ENCODE assay signal across 9 cellular contexts in the genomic region with DNA sequence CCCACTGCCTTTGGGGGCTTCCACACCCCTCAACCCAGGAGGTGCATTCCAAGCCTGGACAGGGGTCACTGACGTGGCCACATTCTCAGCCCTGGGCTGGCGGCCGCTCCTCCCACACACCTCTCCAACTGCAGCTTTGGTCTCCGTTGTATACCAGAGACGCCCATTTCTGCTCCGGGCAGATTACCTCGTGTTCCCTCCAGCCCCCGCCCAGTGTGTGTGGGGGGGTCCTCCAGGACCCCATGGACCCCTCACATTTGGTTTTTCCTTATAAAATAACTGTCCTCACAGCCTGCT. TPM values are rescaled to one million over a fixed set of nuclear protein-coding genes. Genes with fewer than 3 reads are reported as not detected.
A peak's percentile ranks its signal among the peaks of the same experiment; 100 is the strongest.
DNase-seq lines count a peak whose midpoint lies in the region; ATAC-seq and TF ChIP-seq lines count a peak whose summit lies in the region.
"Had no signal": no experiment of that assay in that cellular context is flagged by ENCODE, and none has a peak within 500 bp of the region (broad histone marks: within the 10 kb centered on the region; RNA-seq: fewer than 3 reads in every experiment).

No MANE protein-coding gene starts in this region.

- CTCF ChIA-PET in activated CD4-positive, alpha-beta memory T cell treated with anti-CD3 and anti-CD28 coated beads, Interleukin-2, amount 10 ng/mL, durations not matched to agents 7 days and 5 days (lab: Charles Lee): no interaction called here

- H3K4me3 ChIP-seq in left ventricle myocardium inferior (peak overlapping the region; percentile 64), kidney epithelial cell (ENCODE audit: low read depth, low read length) (peak overlapping the region; percentile 83), upper lobe of left lung (peak overlapping the region in 3 of 4 donors; percentile 49 to 66 (median 59))

- POLR2A ChIA-PET in activated CD4-positive, alpha-beta memory T cell treated with anti-CD3 and anti-CD28 coated beads, Interleukin-2, amount 10 ng/mL, durations not matched to agents 7 days and 5 days (lab: Charles Lee): interaction anchor here (1.2 kb wide), 1 partner anchor 54 kb away, joined by 3 read pairs; the partner anchor contains the start of gene ISG15

- no peaks in the 10 kb centered on the region for H3K36me3 Mint-ChIP-seq in activated CD4-positive, alpha-beta memory T cell treated with anti-CD3 and anti-CD28 coated beads, Interleukin-2, amount 10 ng/mL, durations not matched to agents 7 days and 5 days (ENCODE audit: low read depth)

- intact Hi-C loops in left ventricle myocardium inferior (cut with micrococcal nuclease) (loop anchor here (10.0 kb wide), 1 partner anchor 83 kb away; the partner anchor contains the start of gene PERM1), left cardiac atrium (cut with DNase I) (no loop called here)

- peaks cover 34% of the 10 kb centered on the region for H3K4me1 Mint-ChIP-seq in activated CD4-positive, alpha-beta memory T cell treated with anti-CD3 and anti-CD28 coated beads, Interleukin-2, amount 10 ng/mL, durations not matched to agents 7 days and 5 days

- no peak for TF ChIP-seq POLR2A in upper lobe of left lung (IDR thresholded peaks at IDR 0.05)

- peaks cover 2% of the 10 kb centered on the region for H3K27me3 Mint-ChIP-seq in activated CD4-positive, alpha-beta memory T cell treated with anti-CD3 and anti-CD28 coated beads, Interleukin-2, amount 10 ng/mL, durations not matched to agents 7 days and 5 days

- TF ChIP-seq EP300 in upper lobe of left lung (IDR thresholded peaks at IDR 0.05): no peak

- H3K4me3 Mint-ChIP-seq in activated CD4-positive, alpha-beta memory T cell treated with anti-CD3 and anti-CD28 coated beads, Interleukin-2, amount 10 ng/mL, durations not matched to agents 7 days and 5 days: peak overlapping the region; percentile 81

- peaks cover 94% of the 10 kb centered on the region for H3K27me3 ChIP-seq in left ventricle myocardium inferior (ENCODE audit: low read depth)
- no peaks in the 10 kb centered on the region for H3K27me3 ChIP-seq in kidney epithelial cell (ENCODE audit: control insufficient read depth, insufficient read depth, low read length)
- peaks cover 0 to 34% (median 6%) of the 10 kb centered on the region in 4 donors for H3K27me3 ChIP-seq in upper lobe of left lung

- ATAC-seq in left cardiac atrium (no peak), upper lobe of left lung (ENCODE audit: low FRiP score in 2 of 2) (no peak), HG02763 (IDR thresholded peaks at IDR 0.05; ENCODE audit: unreplicated experiment) (no peak)

- DNase-seq in left ventricle myocardium inferior (no peak), left cardiac atrium (no peak), kidney epithelial cell (ENCODE audit: low read depth) (no peak), upper lobe of left lung (no peak), GM19238 (ENCODE audit: insufficient read length, low spot score) (no peak), NCI-H446 (lab: John Stamatoyannopoulos, UW) (no peak)
- no peak for DNase-seq in activated CD4-positive, alpha-beta memory T cell treated with anti-CD3 and anti-CD28 coated beads, Interleukin-2, amount 10 ng/mL, durations not matched to agents 7 days and 5 days
- DNase-seq: T1000 had no signal

- H3K27ac Mint-ChIP-seq in activated CD4-positive, alpha-beta memory T cell treated with anti-CD3 and anti-CD28 coated beads, Interleukin-2, amount 10 ng/mL, durations not matched to agents 7 days and 5 days: no peak overlapping the region

- H3K27ac ChIP-seq in left ventricle myocardium inferior (replicated peaks): no peak overlapping the region
- peak overlapping the region; percentile 12 to 80 (median 56) for H3K27ac ChIP-seq in upper lobe of left lung

- H3K36me3 ChIP-seq in left ventricle myocardium inferior (no peaks in the 10 kb centered on the region), kidney epithelial cell (ENCODE audit: control insufficient read depth, insufficient read depth, low read length) (no peaks in the 10 kb centered on the region), upper lobe of left lung (no peaks in the 10 kb centered on the region)

- H3K4me1 ChIP-seq in left ventricle myocardium inferior: peaks cover 26% of the 10 kb centered on the region
- H3K4me1 ChIP-seq in upper lobe of left lung: peaks cover 18 to 37% (median 28%) of the 10 kb centered on the region in 4 donors

- TF ChIP-seq CTCF in left ventricle myocardium inferior (IDR thresholded peaks at IDR 0.05; ENCODE audit: borderline replicate concordance): no peak
- TF ChIP-seq CTCF in kidney epithelial cell (IDR thresholded peaks at IDR 0.05; ENCODE audit: insufficient read depth, low read length, poor library complexity, severe bottlenecking): no peak
- no peak for TF ChIP-seq CTCF in upper lobe of left lung (IDR thresholded peaks at IDR 0.05)

- 41 to 56% methylated on average over 7 to 8 of the region's 8 CpGs for WGBS in upper lobe of left lung, 2 donors

- H3K9me3 ChIP-seq in left ventricle myocardium inferior (replicated peaks): no peaks in the 10 kb centered on the region
- H3K9me3 ChIP-seq in upper lobe of left lung: no peaks in the 10 kb centered on the region

- no peaks in the 10 kb centered on the region for H3K9me3 Mint-ChIP-seq in activated CD4-positive, alpha-beta memory T cell treated with anti-CD3 and anti-CD28 coated beads, Interleukin-2, amount 10 ng/mL, durations not matched to agents 7 days and 5 days

RNA-seq across cellular contexts. Expression of gene RNF223, which starts 6.1 kb away (rescaled TPM):
- total RNA-seq in left ventricle myocardium inferior (not detected), left cardiac atrium (not detected), kidney epithelial cell (5.4 and 7.5 TPM in 2 replicates), upper lobe of left lung (1 to 10 TPM; 1.0 to 2.4 (median 1.8) TPM)
- total RNA-seq in activated CD4-positive, alpha-beta memory T cell treated with anti-CD3 and anti-CD28 coated beads, Interleukin-2, amount 10 ng/mL, durations not matched to agents 7 days and 5 days: not detected

RNA-seq across cellular contexts. Expression of gene C1orf159, which starts 47.9 kb away (rescaled TPM):
- 3.8 TPM for total RNA-seq in left ventricle myocardium inferior
- 1 to 10 TPM; 5.3 to 6.1 TPM for total RNA-seq in left cardiac atrium
- total RNA-seq in activated CD4-positive, alpha-beta memory T cell treated with anti-CD3 and anti-CD28 coated beads, Interleukin-2, amount 10 ng/mL, durations not matched to agents 7 days and 5 days: 10 to 100 TPM; 18.6 to 19.9 TPM
- total RNA-seq in kidney epithelial cell: 20.3 and 25.5 TPM in 2 replicates
- 10 to 100 TPM in 5 of 6 donors, 1 to 10 TPM in 1; 5.7 to 34.6 (median 15.2) TPM for total RNA-seq in upper lobe of left lung

RNA-seq across cellular contexts. Expression of gene AGRN, which starts 48.1 kb away (rescaled TPM):
- total RNA-seq in left ventricle myocardium inferior: 13.0 TPM
- total RNA-seq in left cardiac atrium: 10 to 100 TPM; 14.8 to 25.7 TPM
- 10 to 100 TPM; 18.3 to 22.8 TPM for total RNA-seq in activated CD4-positive, alpha-beta memory T cell treated with anti-CD3 and anti-CD28 coated beads, Interleukin-2, amount 10 ng/mL, durations not matched to agents 7 days and 5 days
- 479 and 617 TPM in 2 replicates for total RNA-seq in kidney epithelial cell
- total RNA-seq in upper lobe of left lung: 100 to 1,000 TPM in 5 of 6 donors, 10 to 100 TPM in 1; 91.0 to 316 (median 157) TPM

RNA-seq across cellular contexts. Expression of gene ISG15, which starts 54.7 kb away (rescaled TPM):
- 14.5 TPM for total RNA-seq in left ventricle myocardium inferior
- 10 to 100 TPM; 13.4 to 42.3 TPM for total RNA-seq in left cardiac atrium
- total RNA-seq in activated CD4-positive, alpha-beta memory T cell treated with anti-CD3 and anti-CD28 coated beads, Interleukin-2, amount 10 ng/mL, durations not matched to agents 7 days and 5 days: 100 to 1,000 TPM; 593 to 623 TPM
- total RNA-seq in kidney epithelial cell: 68.7 and 97.7 TPM in 2 replicates
- total RNA-seq in upper lobe of left lung: 100 to 1,000 TPM in 2 of 6 donors, 10 to 100 TPM in 4; 32.5 to 180 (median 63.8) TPM
